Comparison of ENCODE assay signal across 14 cellular contexts in genomic region chr2:127118467-127118866, GRCh38. TPM values are rescaled to one million over a fixed set of nuclear protein-coding genes. Genes with fewer than 3 reads are reported as not detected.
DNase-seq lines count a peak whose midpoint lies in the region; ATAC-seq and TF ChIP-seq lines count a peak whose summit lies in the region.
"Had no signal": no experiment of that assay in that cellular context is flagged by ENCODE, and none has a peak within 500 bp of the region (broad histone marks: within the 10 kb centered on the region; RNA-seq: fewer than 3 reads in every experiment).

No MANE protein-coding gene starts in this region.

- CTCF ChIA-PET in activated CD8-positive, alpha-beta T cell treated with anti-CD3 and anti-CD28 coated beads, Interleukin-2, amount 10 ng/mL, durations not matched to agents 7 days and 5 days (lab: Charles Lee), result no interaction called here
- CTCF ChIA-PET in activated CD8-positive, alpha-beta T cell treated with anti-CD3 and anti-CD28 coated beads for 36 hours (lab: Charles Lee), result no interaction called here

- H3K27me3 ChIP-seq in suprapubic skin (no peaks in the 10 kb centered on the region), brain microvascular endothelial cell (replicated peaks) (no peaks in the 10 kb centered on the region)
- H3K27me3 ChIP-seq: BLaER1 treated with 17β-estradiol and CSF1 and Interleukin-3, amounts not matched to agents 10 nM and 100 nM had no signal

- ATAC-seq in activated CD8-positive, alpha-beta T cell treated with anti-CD3 and anti-CD28 coated beads, Interleukin-2, amount 10 ng/mL, durations not matched to agents 7 days and 5 days, result no peak
- no peak for ATAC-seq in activated CD8-positive, alpha-beta T cell treated with anti-CD3 and anti-CD28 coated beads for 36 hours

- no peaks in the 10 kb centered on the region for H3K9me3 Mint-ChIP-seq in activated CD8-positive, alpha-beta T cell treated with anti-CD3 and anti-CD28 coated beads, Interleukin-2, amount 10 ng/mL, durations not matched to agents 7 days and 5 days (ENCODE audit: insufficient read depth)
- no peaks in the 10 kb centered on the region for H3K9me3 Mint-ChIP-seq in activated CD8-positive, alpha-beta T cell treated with anti-CD3 and anti-CD28 coated beads for 36 hours

- H3K9me3 ChIP-seq in suprapubic skin, result no peaks in the 10 kb centered on the region

- H3K27me3 Mint-ChIP-seq in activated CD8-positive, alpha-beta T cell treated with anti-CD3 and anti-CD28 coated beads, Interleukin-2, amount 10 ng/mL, durations not matched to agents 7 days and 5 days (ENCODE audit: low read depth), result peaks cover 8% of the 10 kb centered on the region
- peaks cover 3% of the 10 kb centered on the region for H3K27me3 Mint-ChIP-seq in activated CD8-positive, alpha-beta T cell treated with anti-CD3 and anti-CD28 coated beads for 36 hours

- no peaks in the 10 kb centered on the region for H3K36me3 ChIP-seq in suprapubic skin
- H3K36me3 ChIP-seq in brain microvascular endothelial cell (replicated peaks), result no peaks in the 10 kb centered on the region
- H3K36me3 ChIP-seq: BLaER1 treated with 17β-estradiol and CSF1 and Interleukin-3, amounts not matched to agents 10 nM and 100 nM had no signal

- DNase-seq in activated CD8-positive, alpha-beta T cell treated with anti-CD3 and anti-CD28 coated beads, Interleukin-2, amount 10 ng/mL, durations not matched to agents 7 days and 5 days, result peak; percentile 14
- no peak for DNase-seq in activated CD8-positive, alpha-beta T cell treated with anti-CD3 and anti-CD28 coated beads for 36 hours
- DNase-seq in hippocampal formation (lab: John Stamatoyannopoulos, UW), result peak; percentile 75 to 96
- DNase-seq in occipital lobe (lab: John Stamatoyannopoulos, UW), result peak; percentile 73
- DNase-seq in NCI-H2196 (lab: John Stamatoyannopoulos, UW; ENCODE audit: unreplicated experiment), result no peak
- DNase-seq in suprapubic skin (ENCODE audit: low spot score in 2 of 2), result no peak
- DNase-seq in brain microvascular endothelial cell, result no peak
- DNase-seq: KBM-7, NCI-H1048, NCI-H1694, NCI-H69 had no signal

- no peak overlapping the region for H3K27ac Mint-ChIP-seq in activated CD8-positive, alpha-beta T cell treated with anti-CD3 and anti-CD28 coated beads, Interleukin-2, amount 10 ng/mL, durations not matched to agents 7 days and 5 days
- no peak overlapping the region for H3K27ac Mint-ChIP-seq in activated CD8-positive, alpha-beta T cell treated with anti-CD3 and anti-CD28 coated beads for 36 hours

- no peak for TF ChIP-seq POLR2A in suprapubic skin (IDR thresholded peaks at IDR 0.05)

- H3K4me1 ChIP-seq in suprapubic skin, result peaks cover 12% of the 10 kb centered on the region

- TF ChIP-seq CTCF in activated CD8-positive, alpha-beta T cell treated with anti-CD3 and anti-CD28 coated beads for 36 hours (IDR thresholded peaks at IDR 0.05), result no peak
- TF ChIP-seq CTCF in suprapubic skin (IDR thresholded peaks at IDR 0.05) (no peak), brain microvascular endothelial cell (IDR thresholded peaks at IDR 0.05; ENCODE audit: low read depth, low read length, missing control alignments) (no peak)

- H3K36me3 Mint-ChIP-seq in activated CD8-positive, alpha-beta T cell treated with anti-CD3 and anti-CD28 coated beads, Interleukin-2, amount 10 ng/mL, durations not matched to agents 7 days and 5 days (ENCODE audit: low read depth), result no peaks in the 10 kb centered on the region
- H3K36me3 Mint-ChIP-seq in activated CD8-positive, alpha-beta T cell treated with anti-CD3 and anti-CD28 coated beads for 36 hours (ENCODE audit: low read depth), result no peaks in the 10 kb centered on the region

- H3K4me1 Mint-ChIP-seq in activated CD8-positive, alpha-beta T cell treated with anti-CD3 and anti-CD28 coated beads, Interleukin-2, amount 10 ng/mL, durations not matched to agents 7 days and 5 days (ENCODE audit: low read depth), result no peaks in the 10 kb centered on the region
- no peaks in the 10 kb centered on the region for H3K4me1 Mint-ChIP-seq in activated CD8-positive, alpha-beta T cell treated with anti-CD3 and anti-CD28 coated beads for 36 hours (ENCODE audit: low read depth)

- H3K4me3 ChIP-seq in suprapubic skin (no peak overlapping the region), brain microvascular endothelial cell (ENCODE audit: low read depth, low read length) (no peak overlapping the region)
- H3K4me3 ChIP-seq: BLaER1 treated with 17β-estradiol and CSF1 and Interleukin-3, amounts not matched to agents 10 nM and 100 nM had no signal

- POLR2A ChIA-PET in activated CD8-positive, alpha-beta T cell treated with anti-CD3 and anti-CD28 coated beads, Interleukin-2, amount 10 ng/mL, durations not matched to agents 7 days and 5 days (lab: Charles Lee), result no interaction called here
- POLR2A ChIA-PET in activated CD8-positive, alpha-beta T cell treated with anti-CD3 and anti-CD28 coated beads for 36 hours (lab: Charles Lee), result no interaction called here

- H3K4me3 Mint-ChIP-seq in activated CD8-positive, alpha-beta T cell treated with anti-CD3 and anti-CD28 coated beads, Interleukin-2, amount 10 ng/mL, durations not matched to agents 7 days and 5 days, result no peak overlapping the region
- no peak overlapping the region for H3K4me3 Mint-ChIP-seq in activated CD8-positive, alpha-beta T cell treated with anti-CD3 and anti-CD28 coated beads for 36 hours

- WGBS in suprapubic skin, result 74% methylated on average over 6 of the region's 6 CpGs

- no peak for TF ChIP-seq EP300 in suprapubic skin (IDR thresholded peaks at IDR 0.05)

- in situ Hi-C loops in brain microvascular endothelial cell (cut with HindIII; ENCODE audit: low pct_ligation_motif_present, low sequenced_read_pairs), result no loop called here

- intact Hi-C loops in activated CD8-positive, alpha-beta T cell treated with anti-CD3 and anti-CD28 coated beads for 36 hours (cut with micrococcal nuclease), result no loop called here

- H3K27ac ChIP-seq in temporal lobe (ENCODE audit: low read depth, low read length), result peak overlapping the region; percentile 99
- no peak overlapping the region for H3K27ac ChIP-seq in suprapubic skin
- H3K27ac ChIP-seq in brain microvascular endothelial cell, result no peak overlapping the region
- H3K27ac ChIP-seq: 22Rv1; BLaER1 treated with 17β-estradiol and CSF1 and Interleukin-3, amounts not matched to agents 10 nM and 100 nM had no signal

RNA-seq across cellular contexts. Expression of gene BIN1, which starts 11.5 kb away (rescaled TPM):
- total RNA-seq in activated CD8-positive, alpha-beta T cell treated with anti-CD3 and anti-CD28 coated beads, Interleukin-2, amount 10 ng/mL, durations not matched to agents 7 days and 5 days, result 100 to 1,000 TPM; 125 to 127 TPM
- total RNA-seq in activated CD8-positive, alpha-beta T cell treated with anti-CD3 and anti-CD28 coated beads for 36 hours, result 100 to 1,000 TPM in 1 of 2 experiments, 10 to 100 TPM in 1; 95.2 to 102 TPM
- total RNA-seq in occipital lobe, result 45.2 TPM
- 42.8 TPM for total RNA-seq in temporal lobe
- 10 to 100 TPM in 1 of 4 donors, 1 to 10 TPM in 3; 5.6 to 13.3 (median 8.8) TPM for total RNA-seq in suprapubic skin

Comparison
In these comparisons a context has a peak if more than half of its experiments do, and no peak if none do; other contexts are left out.
1. DNase-seq: peak in activated CD8-positive, alpha-beta T cell treated with anti-CD3 and anti-CD28 coated beads, Interleukin-2, amount 10 ng/mL, durations not matched to agents 7 days and 5 days (single experiment), hippocampal formation (2 of 2) and occipital lobe (single experiment); none in activated CD8-positive, alpha-beta T cell treated with anti-CD3 and anti-CD28 coated beads for 36 hours (single experiment), NCI-H2196 (single experiment), suprapubic skin (0 of 2) and brain microvascular endothelial cell (single experiment).